Comparison of ENCODE assay signal across 8 cellular contexts in the genomic region with DNA sequence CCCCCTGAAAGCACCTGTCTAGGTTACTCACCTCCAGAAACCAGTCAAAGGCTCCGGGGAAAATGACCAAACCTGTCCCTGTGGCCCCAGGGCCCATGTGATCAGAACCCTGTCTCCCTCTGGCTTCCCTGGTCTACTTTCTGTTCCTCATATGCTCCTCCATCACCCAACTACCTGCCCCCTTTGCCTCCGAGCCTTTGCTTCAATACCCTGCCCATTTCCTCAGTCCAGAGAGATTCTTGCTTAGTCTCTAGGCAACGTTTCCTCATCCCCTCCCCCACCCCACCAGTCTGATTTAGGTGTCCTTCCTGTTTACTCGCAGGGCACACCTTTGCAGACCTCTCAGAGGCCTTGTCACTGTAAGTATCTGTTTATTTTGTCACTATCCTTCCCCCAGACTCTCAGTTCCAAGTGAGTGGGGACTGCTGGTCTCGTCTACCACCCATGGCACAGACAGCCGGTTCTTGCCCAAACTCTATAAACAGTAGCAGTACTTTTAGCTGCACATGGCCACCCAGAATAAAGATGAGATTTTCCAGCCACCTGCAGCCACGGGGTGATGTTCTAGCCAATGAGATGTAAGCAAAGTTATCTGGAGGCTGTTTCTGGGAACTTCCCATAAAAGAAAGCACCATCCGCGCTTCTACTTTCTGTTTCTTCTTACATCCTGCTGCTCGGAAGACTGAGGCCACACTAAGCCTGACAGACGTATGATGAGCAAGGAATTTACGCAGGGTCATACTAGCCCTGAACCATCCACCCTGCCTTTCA. TPM values are rescaled to one million over a fixed set of nuclear protein-coding genes. Genes with fewer than 3 reads are reported as not detected.
A peak's percentile ranks its signal among the peaks of the same experiment; 100 is the strongest.
DNase-seq lines count a peak whose midpoint lies in the region; ATAC-seq and TF ChIP-seq lines count a peak whose summit lies in the region.

No MANE protein-coding gene starts in this region.

- H3K9me3 ChIP-seq in muscle layer of duodenum (ENCODE audit: control insufficient read depth in 1 of 2, low read length in 2 of 2) (no peaks in the 10 kb centered on the region), upper lobe of left lung (no peaks in the 10 kb centered on the region)

- peak overlapping the region; percentile 35 for H3K27ac ChIP-seq in muscle layer of duodenum (ENCODE audit: low read length)
- H3K27ac ChIP-seq in upper lobe of left lung: peak overlapping the region; percentile 65 to 86 (median 78)

- peak in 1 of 4 donors; percentile 46 for TF ChIP-seq POLR2A in upper lobe of left lung (IDR thresholded peaks at IDR 0.05)

- 41 to 53% methylated on average over 11 to 12 of the region's 12 CpGs for WGBS in upper lobe of left lung, 2 donors

- H3K27me3 ChIP-seq in muscle layer of duodenum (ENCODE audit: low read depth, low read length): no peaks in the 10 kb centered on the region
- no peaks in the 10 kb centered on the region for H3K27me3 ChIP-seq in upper lobe of left lung

- DNase-seq in MV-4-11 (lab: John Stamatoyannopoulos, UW): peak; percentile 30
- peak; percentile 74 to 75 for DNase-seq in activated T-cell treated with anti-CD3 and anti-CD28 coated beads, Interleukin-2, amount 50 U/mL, for 48 hours
- peak in 1 of 2 donors; percentile 54 for DNase-seq in upper lobe of left lung
- DNase-seq in NCI-H2081 treated with DMSO at 0.1 percent for 48 hours (lab: John Stamatoyannopoulos, UW): no peak
- no peak for DNase-seq in inferior parietal cortex (ENCODE audit: extremely low spot score)

- no peak for TF ChIP-seq CTCF in upper lobe of left lung (IDR thresholded peaks at IDR 0.05)

- peaks cover 4 to 33% of the 10 kb centered on the region in 2 donors for H3K4me1 ChIP-seq in muscle layer of duodenum (ENCODE audit: control insufficient read depth in 1 of 2, insufficient read depth in 2 of 2, low read length in 2 of 2)
- H3K4me1 ChIP-seq in upper lobe of left lung: peaks cover 26 to 58% (median 31%) of the 10 kb centered on the region in 4 donors

- ATAC-seq in GM21529 (IDR thresholded peaks at IDR 0.05; ENCODE audit: unreplicated experiment) (peak; percentile 86), upper lobe of left lung (ENCODE audit: low FRiP score in 2 of 2) (peak; percentile 56 to 72)

- H3K4me3 ChIP-seq in GM08714 (ENCODE audit: low read length) (peak overlapping the region; percentile 41; the same call in 1 of the 2 replicates), muscle layer of duodenum (ENCODE audit: low read depth in 1 of 2, low read length in 2 of 2) (peak overlapping the region; percentile 33 to 45), upper lobe of left lung (peak overlapping the region in 3 of 4 donors; percentile 15 to 29 (median 17))

- TF ChIP-seq EP300 in upper lobe of left lung (IDR thresholded peaks at IDR 0.05): no peak

- H3K36me3 ChIP-seq in muscle layer of duodenum (ENCODE audit: control insufficient read depth in 1 of 2, insufficient read depth in 2 of 2, low read length in 2 of 2) (no peaks in the 10 kb centered on the region), upper lobe of left lung (no peaks in the 10 kb centered on the region)

RNA-seq across cellular contexts. Expression of a gene that starts 13.3 kb away (rescaled TPM):
- total RNA-seq in upper lobe of left lung: 100 to 1,000 TPM in 2 of 6 donors, 10 to 100 TPM in 4; 67.1 to 132 (median 81.2) TPM

Comparison
In these comparisons a context has a peak if more than half of its experiments do, and no peak if none do; other contexts are left out.
1. DNase-seq: peak in MV-4-11 (single experiment) and activated T-cell treated with anti-CD3 and anti-CD28 coated beads, Interleukin-2, amount 50 U/mL, for 48 hours (2 of 2); none in NCI-H2081 treated with DMSO at 0.1 percent for 48 hours (single experiment) and inferior parietal cortex (single experiment).
2. Peak in every context shown above with its lines, with median percentiles within 50 percentile points of each other: H3K4me3 ChIP-seq.